In genomic region chr15:65990298-65990981, GRCh38 we compare ENCODE assay signal across 23 cellular contexts.
"Had no signal": no experiment of that assay in that cellular context is flagged by ENCODE, and none has a peak within 500 bp of the region (broad histone marks: within the 10 kb centered on the region; RNA-seq: fewer than 3 reads in every experiment).

No MANE protein-coding gene starts in this region.

- H3K27ac ChIP-seq: KMS-11, RWPE1 had no signal

- ATAC-seq: HepG2, Panc1, PC-3 had no signal

- FAIRE-seq: HepG2 had no signal

- H3K9me3 ChIP-seq: SK-N-SH had no signal

- H3K9ac ChIP-seq: KMS-11, SK-N-SH had no signal

- DNase-seq: IMR-90; Kasumi-1; NCI-H1092; NCI-H1105 treated with DMSO at 0.1 percent for 48 hours; NCI-H1417 treated with DMSO at 0.1 percent for 48 hours; NCI-H146; NCI-H1694 treated with DMSO at 0.1 percent for 48 hours; NCI-H1930; NCI-H2081; NCI-H2107; NCI-H2227 treated with DMSO at 0.1 percent for 48 hours; NCI-H524; NCI-H526 treated with DMSO at 0.1 percent for 48 hours; NCI-H748 treated with DMSO at 0.1 percent for 48 hours; NK-92 treated with Interleukin-12 subunit alpha and Interleukin-12 subunit beta, amount 100 ng/mL, for 24 hours; PC-3; SHP77; SK-N-SH; SW 1271 had no signal

- H3K9me2 ChIP-seq: SK-N-SH had no signal

- H3K4me2 ChIP-seq: KMS-11, SK-N-SH had no signal
